8 cellular contexts compared by ENCODE assay signal in genomic region chr1:117059678-117060440, GRCh38.
A peak's percentile ranks its signal among the peaks of the same experiment; 100 is the strongest.
DNase-seq lines count a peak whose midpoint lies in the region; ATAC-seq and TF ChIP-seq lines count a peak whose summit lies in the region.

Gene TTF2, plus strand, starts transcription at chr1:117060326. Its CDS starts 21 bp downstream, at chr1:117060347.

- H3K4me3 ChIP-seq in BLaER1 (peak within 1 kb of the TSS; percentile 77), coronary artery (peak within 1 kb of the TSS; percentile 70)

- TF ChIP-seq CTCF in coronary artery (IDR thresholded peaks at IDR 0.05), result no peak

- no peaks in the 10 kb centered on the region for H4K20me1 ChIP-seq in BLaER1

- H3K27ac ChIP-seq in BLaER1 (peak within 1 kb of the TSS; percentile 86), coronary artery (peak within 1 kb of the TSS; percentile 40 to 46)

- ATAC-seq in GM19324 (IDR thresholded peaks at IDR 0.05; ENCODE audit: low FRiP score, unreplicated experiment) (peak; percentile 94), HG03460 (IDR thresholded peaks at IDR 0.05; ENCODE audit: unreplicated experiment) (peak; percentile 91)

- no peaks in the 10 kb centered on the region for H3K9me3 ChIP-seq in BLaER1

- H3K4me1 ChIP-seq in BLaER1, result peaks cover 36% of the 10 kb centered on the region

- H3K4me2 ChIP-seq in BLaER1, result peak within 1 kb of the TSS; percentile 84

- peaks cover 29% of the 10 kb centered on the region; the same call in 1 of the 2 replicates for H3K36me3 ChIP-seq in BLaER1

- H3K27me3 ChIP-seq in BLaER1, result no peaks in the 10 kb centered on the region

- peak; percentile 96 for DNase-seq in NCI-H524 treated with DMSO at 0.1 percent for 48 hours (lab: John Stamatoyannopoulos, UW)
- peak; percentile 95 to 96 for DNase-seq in activated CD4-positive, alpha-beta T cell treated with anti-CD3 and anti-CD28 coated beads for 4 hours
- peak; percentile 96 for DNase-seq in coronary artery (ENCODE audit: low spot score)
- DNase-seq in left kidney (ENCODE audit: low read depth, low spot score), result peak; percentile 100
- peak; percentile 98 for DNase-seq in stimulated activated CD4-positive, alpha-beta T cell treated with anti-CD3 and anti-CD28 coated beads, Interleukin-1b, Interleukin-23, amount 100 ng/mL, for 48 hours

- peak within 1 kb of the TSS; percentile 88 for H3K9ac ChIP-seq in BLaER1

Comparison
In these comparisons a context has a peak if more than half of its experiments do, and no peak if none do; other contexts are left out.
1. Peak in every context shown above with its lines: DNase-seq, ATAC-seq, H3K4me3 ChIP-seq and H3K27ac ChIP-seq.